18 cellular contexts compared by ENCODE assay signal in the genomic region with DNA sequence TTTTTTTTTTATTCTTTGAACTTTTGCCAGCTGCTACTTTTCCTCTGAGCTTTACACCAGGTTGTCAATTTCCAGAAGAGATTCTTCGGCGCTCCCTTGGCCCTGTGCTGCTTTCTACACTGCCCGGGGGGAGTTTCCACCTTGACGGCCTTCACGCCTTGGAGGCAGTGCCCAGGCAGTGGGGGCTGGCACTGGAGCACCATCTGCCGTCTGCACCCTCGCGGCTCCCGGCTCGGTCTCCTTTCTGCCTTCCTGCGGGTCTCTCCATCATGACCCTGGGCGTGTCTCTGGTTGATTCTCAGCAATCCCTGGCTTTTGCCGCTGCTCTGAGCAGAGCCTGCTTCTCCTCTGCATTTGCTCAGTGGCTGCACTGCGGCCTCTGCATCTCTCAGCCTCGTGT. TPM values are rescaled to one million over a fixed set of nuclear protein-coding genes. Genes with fewer than 3 reads are reported as not detected.
"Had no signal": no experiment of that assay in that cellular context is flagged by ENCODE, and none has a peak within 500 bp of the region (broad histone marks: within the 10 kb centered on the region; RNA-seq: fewer than 3 reads in every experiment).

No MANE protein-coding gene starts in this region.

- H3K27ac Mint-ChIP-seq: activated CD4-positive, alpha-beta T cell treated with anti-CD3 and anti-CD28 coated beads for 36 hours; activated naive CD8-positive, alpha-beta T cell treated with anti-CD3 and anti-CD28 coated beads, Interleukin-2, amount 50 U/mL, for 24 hours; activated T-helper 1 cell treated with anti-CD3 and anti-CD28 coated beads, Interleukin-12 subunit alpha, Interleukin-12 subunit beta, Interleukin-2, Interleukin-4 antibody, amounts not matched to agents 30 ng/mL and 10 ng/mL and 1 ng/mL, durations not matched to agents 14 hours and 24 hours and 36 hours had no signal

- H3K4me1 Mint-ChIP-seq: activated naive CD8-positive, alpha-beta T cell treated with anti-CD3 and anti-CD28 coated beads, Interleukin-2, amount 50 U/mL, for 24 hours had no signal

- ATAC-seq: activated CD4-positive, alpha-beta T cell treated with anti-CD3 and anti-CD28 coated beads for 36 hours; activated naive CD8-positive, alpha-beta T cell treated with anti-CD3 and anti-CD28 coated beads, Interleukin-2, amount 50 U/mL, for 24 hours had no signal

- H3K9me3 Mint-ChIP-seq: activated naive CD8-positive, alpha-beta T cell treated with anti-CD3 and anti-CD28 coated beads, Interleukin-2, amount 50 U/mL, for 24 hours; activated T-helper 1 cell treated with anti-CD3 and anti-CD28 coated beads, Interleukin-12 subunit alpha, Interleukin-12 subunit beta, Interleukin-2, Interleukin-4 antibody, amounts not matched to agents 30 ng/mL and 10 ng/mL and 1 ng/mL, durations not matched to agents 14 hours and 24 hours and 36 hours had no signal

- H3K4me3 Mint-ChIP-seq: activated CD4-positive, alpha-beta T cell treated with anti-CD3 and anti-CD28 coated beads for 36 hours; activated CD8-positive, alpha-beta T cell treated with anti-CD3 and anti-CD28 coated beads, Interleukin-2, amount 10 ng/mL, durations not matched to agents 7 days and 5 days; activated naive CD8-positive, alpha-beta T cell treated with anti-CD3 and anti-CD28 coated beads, Interleukin-2, amount 50 U/mL, for 24 hours; activated T-helper 1 cell treated with anti-CD3 and anti-CD28 coated beads, Interleukin-12 subunit alpha, Interleukin-12 subunit beta, Interleukin-2, Interleukin-4 antibody, amounts not matched to agents 30 ng/mL and 10 ng/mL and 1 ng/mL, durations not matched to agents 14 hours and 24 hours and 36 hours had no signal

- DNase-seq: activated CD4-positive, alpha-beta T cell treated with anti-CD3 and anti-CD28 coated beads for 36 hours; activated CD8-positive, alpha-beta T cell treated with anti-CD3 and anti-CD28 coated beads, Interleukin-2, amount 10 ng/mL, durations not matched to agents 7 days and 5 days; activated naive CD4-positive, alpha-beta T cell; activated naive CD8-positive, alpha-beta T cell treated with anti-CD3 and anti-CD28 coated beads, Interleukin-2, amount 50 U/mL, for 24 hours; dorsolateral prefrontal cortex; hippocampal formation; kidney glomerular epithelial cell; retina; thyroid gland; uterus had no signal

RNA-seq across cellular contexts. Expression of gene SLC6A18, which starts 2.9 kb away (rescaled TPM):
- total RNA-seq: activated CD4-positive, alpha-beta T cell treated with anti-CD3 and anti-CD28 coated beads for 36 hours; activated CD8-positive, alpha-beta T cell treated with anti-CD3 and anti-CD28 coated beads, Interleukin-2, amount 10 ng/mL, durations not matched to agents 7 days and 5 days; activated T-helper 1 cell treated with anti-CD3 and anti-CD28 coated beads, Interleukin-12 subunit alpha, Interleukin-12 subunit beta, Interleukin-2, Interleukin-4 antibody, amounts not matched to agents 30 ng/mL and 10 ng/mL and 1 ng/mL, durations not matched to agents 14 hours and 24 hours and 36 hours; ascending aorta; bronchial epithelial cell; dorsolateral prefrontal cortex; lower leg skin; mesenteric fat pad; myocyte; skeletal muscle tissue; thyroid gland; uterus had no signal
- polyA plus RNA-seq: esophagus had no signal

RNA-seq across cellular contexts. Expression of gene SLC6A19, which starts 26.7 kb away (rescaled TPM):
- total RNA-seq: activated CD4-positive, alpha-beta T cell treated with anti-CD3 and anti-CD28 coated beads for 36 hours; activated CD8-positive, alpha-beta T cell treated with anti-CD3 and anti-CD28 coated beads, Interleukin-2, amount 10 ng/mL, durations not matched to agents 7 days and 5 days; activated T-helper 1 cell treated with anti-CD3 and anti-CD28 coated beads, Interleukin-12 subunit alpha, Interleukin-12 subunit beta, Interleukin-2, Interleukin-4 antibody, amounts not matched to agents 30 ng/mL and 10 ng/mL and 1 ng/mL, durations not matched to agents 14 hours and 24 hours and 36 hours; ascending aorta; bronchial epithelial cell; lower leg skin; myocyte; thyroid gland had no signal
- polyA plus RNA-seq: esophagus had no signal
